19 cellular contexts compared by ENCODE assay signal in the genomic region with DNA sequence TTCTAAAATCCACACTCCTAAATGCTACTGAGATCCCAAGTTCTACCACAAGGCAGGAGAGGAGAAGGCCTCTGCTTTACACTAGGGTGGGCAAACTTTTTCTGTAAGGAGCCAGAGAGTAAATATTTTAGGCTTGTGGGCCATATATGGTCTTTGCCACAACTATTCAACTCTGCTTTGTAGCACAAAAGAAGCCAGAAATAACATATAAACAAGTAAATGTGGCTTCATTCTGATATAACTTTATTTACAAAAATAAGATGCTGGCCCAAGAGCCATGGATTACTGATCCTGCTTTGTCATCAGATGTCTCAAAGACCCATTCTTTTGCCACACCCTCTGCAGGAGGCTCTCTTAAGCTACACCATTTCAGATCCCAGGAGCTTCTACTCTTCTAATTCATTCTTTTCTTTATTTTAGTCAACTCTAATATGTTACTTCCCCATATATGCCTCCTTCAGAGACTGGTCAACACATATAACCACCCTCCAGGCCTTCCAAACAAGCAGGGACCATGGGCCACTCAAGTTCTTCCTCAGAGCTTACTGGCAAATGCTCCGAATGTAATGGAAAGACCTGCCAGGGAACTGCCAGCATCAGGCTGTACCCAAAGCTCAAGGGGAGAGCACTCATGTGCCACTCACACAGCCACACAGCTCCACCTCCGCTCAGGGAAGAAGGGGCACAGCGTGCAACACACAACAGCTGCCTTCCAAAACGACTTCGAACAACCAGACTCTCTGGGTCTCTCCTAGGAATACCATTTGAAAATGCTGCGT. TPM values are rescaled to one million over a fixed set of nuclear protein-coding genes. Genes with fewer than 3 reads are reported as not detected.
A peak's percentile ranks its signal among the peaks of the same experiment; 100 is the strongest.
DNase-seq lines count a peak whose midpoint lies in the region; ATAC-seq and TF ChIP-seq lines count a peak whose summit lies in the region.
"Had no signal": no experiment of that assay in that cellular context is flagged by ENCODE, and none has a peak within 500 bp of the region (broad histone marks: within the 10 kb centered on the region; RNA-seq: fewer than 3 reads in every experiment).

No MANE protein-coding gene starts in this region.

- no peaks in the 10 kb centered on the region for H3F3A ChIP-seq in neural progenitor cell (ENCODE audit: low read depth)

- 78 to 82% methylated on average over 6 of the region's 6 CpGs for WGBS in heart right ventricle, 2 donors

- H3K79me2 ChIP-seq in neural progenitor cell (ENCODE audit: low read depth): no peaks in the 10 kb centered on the region

- H3K27me3 Mint-ChIP-seq in Caco-2 (ENCODE audit: insufficient read depth, unreplicated experiment) (no peaks in the 10 kb centered on the region), neural progenitor cell (ENCODE audit: insufficient read depth, low read depth) (no peaks in the 10 kb centered on the region)
- H3K27me3 Mint-ChIP-seq in activated T-helper 17 cell treated with anti-CD3 and anti-CD28 coated beads, Interleukin-2, amount 50 U/mL, for 72 hours: no peaks in the 10 kb centered on the region
- no peaks in the 10 kb centered on the region for H3K27me3 Mint-ChIP-seq in CD8-positive, alpha-beta T cell (ENCODE audit: low read depth)
- H3K27me3 Mint-ChIP-seq: activated T-cell treated with anti-CD3 and anti-CD28 coated beads, Interleukin-2, amount 50 U/mL, for 24 hours had no signal

- no peak overlapping the region for H3K4me3 Mint-ChIP-seq in Caco-2 (ENCODE audit: unreplicated experiment)
- H3K4me3 Mint-ChIP-seq in activated T-helper 17 cell treated with anti-CD3 and anti-CD28 coated beads, Interleukin-2, amount 50 U/mL, for 72 hours: no peak overlapping the region
- H3K4me3 Mint-ChIP-seq in neural progenitor cell: no peak overlapping the region
- H3K4me3 Mint-ChIP-seq in CD8-positive, alpha-beta T cell: no peak overlapping the region
- H3K4me3 Mint-ChIP-seq: activated T-cell treated with anti-CD3 and anti-CD28 coated beads, Interleukin-2, amount 50 U/mL, for 24 hours; CD14-positive monocyte; immature natural killer cell had no signal

- peaks cover 23% of the 10 kb centered on the region for H3K4me1 ChIP-seq in Caco-2
- peaks cover 26 to 82% (median 76%) of the 10 kb centered on the region in 9 donors for H3K4me1 ChIP-seq in heart right ventricle
- H3K4me1 ChIP-seq in gastrocnemius medialis: peaks cover 43 to 46% of the 10 kb centered on the region in 2 donors
- H3K4me1 ChIP-seq in neural progenitor cell: no peaks in the 10 kb centered on the region
- no peaks in the 10 kb centered on the region for H3K4me1 ChIP-seq in CD8-positive, alpha-beta T cell (ENCODE audit: insufficient read depth, low read length)

- no peak overlapping the region for H3K4me2 ChIP-seq in neural progenitor cell

- peaks cover 33% of the 10 kb centered on the region for H3K36me3 Mint-ChIP-seq in Caco-2 (ENCODE audit: insufficient read depth, unreplicated experiment)
- peaks cover 84% of the 10 kb centered on the region for H3K36me3 Mint-ChIP-seq in activated T-helper 17 cell treated with anti-CD3 and anti-CD28 coated beads, Interleukin-2, amount 50 U/mL, for 72 hours (ENCODE audit: low read depth)
- peaks cover 32% of the 10 kb centered on the region for H3K36me3 Mint-ChIP-seq in neural progenitor cell
- H3K36me3 Mint-ChIP-seq in CD8-positive, alpha-beta T cell: peaks cover 92% of the 10 kb centered on the region

- TF ChIP-seq CTCF in Caco-2 (IDR thresholded peaks at IDR 0.05; ENCODE audit: insufficient read depth in 1 of 2, low read depth in 1 of 2, low read length in 1 of 2, severe bottlenecking in 1 of 2, unreplicated experiment in 1 of 2) (no peak), heart right ventricle (IDR thresholded peaks at IDR 0.05) (no peak), gastrocnemius medialis (IDR thresholded peaks at IDR 0.05 in 4 of 5, conservative IDR thresholded peaks at IDR 0.05 in 1 of 5) (no peak), neural progenitor cell (IDR thresholded peaks at IDR 0.05) (no peak)
- no peak for TF ChIP-seq CTCF in CD8-positive, alpha-beta T cell (IDR thresholded peaks at IDR 0.05)

- H3K4me3 ChIP-seq in Caco-2 (ENCODE audit: low read depth, low read length) (no peak overlapping the region), heart right ventricle (no peak overlapping the region), gastrocnemius medialis (no peak overlapping the region), neural progenitor cell (no peak overlapping the region)
- H3K4me3 ChIP-seq in CD8-positive, alpha-beta T cell (ENCODE audit: low read depth, low read length): no peak overlapping the region

- POLR2A ChIA-PET in Caco-2 (lab: Charles Lee): interaction anchor here (0.9 kb wide), 1 partner anchor 15 kb away, joined by 3 read pairs; a partner anchor contains a TSS
- POLR2A ChIA-PET in CD8-positive, alpha-beta T cell (lab: Charles Lee): interaction anchor here (0.9 kb wide), 1 partner anchor 16 kb away, joined by 3 read pairs; a partner anchor contains a TSS

- BruUV-seq in Caco-2 (replicated peaks; lab: Mats Ljungman, UMichigan): no TSS peak

- H3K27ac Mint-ChIP-seq in Caco-2 (ENCODE audit: unreplicated experiment) (peak overlapping the region; percentile 58), neural progenitor cell (no peak overlapping the region)
- peak overlapping the region; percentile 64 for H3K27ac Mint-ChIP-seq in activated T-helper 17 cell treated with anti-CD3 and anti-CD28 coated beads, Interleukin-2, amount 50 U/mL, for 72 hours
- H3K27ac Mint-ChIP-seq in CD8-positive, alpha-beta T cell: no peak overlapping the region
- H3K27ac Mint-ChIP-seq: activated T-cell treated with anti-CD3 and anti-CD28 coated beads, Interleukin-2, amount 50 U/mL, for 24 hours; CD14-positive monocyte had no signal

- no peak for DNase-seq in Caco-2
- DNase-seq in heart right ventricle: peak; percentile 24 to 30
- DNase-seq in gastrocnemius medialis: no peak
- DNase-seq in neural progenitor cell (ENCODE audit: low spot score): no peak
- DNase-seq in CD8-positive, alpha-beta T cell: no peak
- DNase-seq in ACHN: no peak
- DNase-seq: activated CD4-positive, alpha-beta T cell treated with anti-CD3 and anti-CD28 coated beads for 1 hour; activated naive CD4-positive, alpha-beta T cell treated with Interleukin-2 at 50 U/mL for 16 hours; activated T-cell treated with anti-CD3 and anti-CD28 coated beads, Interleukin-2, amount 50 U/mL, for 24 hours; anterior cingulate cortex; immature natural killer cell; NCI-H1105 treated with DMSO at 0.1 percent for 48 hours; NCI-H2107; NCI-H510A treated with DMSO at 0.1 percent for 48 hours; stimulated activated CD4-positive, alpha-beta T cell treated with anti-CD3 and anti-CD28 coated beads, Interleukin-15, amount 100 ng/mL, for 24 hours had no signal

- H3K9me3 ChIP-seq in Caco-2 (no peaks in the 10 kb centered on the region), heart right ventricle (no peaks in the 10 kb centered on the region), gastrocnemius medialis (no peaks in the 10 kb centered on the region), neural progenitor cell (ENCODE audit: low read depth) (no peaks in the 10 kb centered on the region)
- no peaks in the 10 kb centered on the region for H3K9me3 ChIP-seq in CD8-positive, alpha-beta T cell (ENCODE audit: low read length)

- ATAC-seq in activated T-helper 17 cell treated with anti-CD3 and anti-CD28 coated beads, Interleukin-2, amount 50 U/mL, for 72 hours (replicated peaks): no peak
- ATAC-seq in heart right ventricle (peak in 7 of 8 donors; percentile 31 to 83 (median 65)), gastrocnemius medialis (peak; percentile 32 to 55), HG02763 (IDR thresholded peaks at IDR 0.05; ENCODE audit: unreplicated experiment) (no peak)
- no peak for ATAC-seq in CD8-positive, alpha-beta T cell

- intact Hi-C loops in Caco-2 (cut with micrococcal nuclease; ENCODE audit: unreplicated experiment): loop anchor here (2.0 to 5.0 kb wide), 2 partner anchors 14 to 97 kb away; no protein-coding TSS in a partner anchor
- intact Hi-C loops in heart right ventricle (cut with DNase I): no loop called here
- intact Hi-C loops in gastrocnemius medialis (cut with DNase I; ENCODE audit: low total_unique reads): loop anchor here (10.0 kb wide), 1 partner anchor 1436 kb away; no protein-coding TSS in a partner anchor
- intact Hi-C loops in CD8-positive, alpha-beta T cell (cut with DNase I, micrococcal nuclease): no loop called here

- no peak overlapping the region for H2AFZ ChIP-seq in neural progenitor cell (replicated peaks)

- H3K27ac ChIP-seq in heart right ventricle (peak overlapping the region in 7 of 10 donors; percentile 12 to 84 (median 31)), gastrocnemius medialis (peak overlapping the region in 2 of 4 donors; percentile 56 to 71), neural progenitor cell (no peak overlapping the region)
- H3K27ac ChIP-seq in CD8-positive, alpha-beta T cell (ENCODE audit: low read depth, low read length): no peak overlapping the region
- H3K27ac ChIP-seq: RWPE1 had no signal

- CTCF ChIA-PET in Caco-2 (lab: Charles Lee): interaction anchor here (1.0 to 1.8 kb wide), 2 partner anchors 9 to 163 kb away, joined by 3 to 4 read pairs; no protein-coding TSS in a partner anchor
- CTCF ChIA-PET in CD8-positive, alpha-beta T cell (lab: Charles Lee): no interaction called here

- H3K27me3 ChIP-seq in Caco-2 (replicated peaks; ENCODE audit: control insufficient read depth, insufficient read depth, low read length): no peaks in the 10 kb centered on the region
- H3K27me3 ChIP-seq in heart right ventricle: no peaks in the 10 kb centered on the region
- no peaks in the 10 kb centered on the region for H3K27me3 ChIP-seq in gastrocnemius medialis
- H3K27me3 ChIP-seq in neural progenitor cell: no peaks in the 10 kb centered on the region
- no peaks in the 10 kb centered on the region for H3K27me3 ChIP-seq in CD8-positive, alpha-beta T cell (ENCODE audit: insufficient read depth, low read length)

- peaks cover 5% of the 10 kb centered on the region for H3K36me3 ChIP-seq in Caco-2 (ENCODE audit: control insufficient read depth, insufficient read depth, low read length)
- peaks cover 0 to 74% (median 17%) of the 10 kb centered on the region in 9 donors for H3K36me3 ChIP-seq in heart right ventricle
- H3K36me3 ChIP-seq in gastrocnemius medialis: peaks cover 0 to 39% of the 10 kb centered on the region in 2 donors
- H3K36me3 ChIP-seq in neural progenitor cell: peaks cover 11% of the 10 kb centered on the region
- peaks cover 25% of the 10 kb centered on the region for H3K36me3 ChIP-seq in CD8-positive, alpha-beta T cell (ENCODE audit: insufficient read depth, low read length)

- H3K9ac ChIP-seq in neural progenitor cell: no peak overlapping the region

- no peaks in the 10 kb centered on the region for H3K9me3 Mint-ChIP-seq in Caco-2 (ENCODE audit: unreplicated experiment)
- no peaks in the 10 kb centered on the region for H3K9me3 Mint-ChIP-seq in activated T-helper 17 cell treated with anti-CD3 and anti-CD28 coated beads, Interleukin-2, amount 50 U/mL, for 72 hours
- no peaks in the 10 kb centered on the region for H3K9me3 Mint-ChIP-seq in neural progenitor cell
- H3K9me3 Mint-ChIP-seq in CD8-positive, alpha-beta T cell: no peaks in the 10 kb centered on the region
- H3K9me3 Mint-ChIP-seq: activated T-cell treated with anti-CD3 and anti-CD28 coated beads, Interleukin-2, amount 50 U/mL, for 24 hours; CD14-positive monocyte; immature natural killer cell had no signal

- in situ Hi-C loops in gastrocnemius medialis (cut with MboI; ENCODE audit: low sequenced_read_pairs in 4 of 4) (no loop called here), ACHN (cut with HindIII; ENCODE audit: low pct_ligation_motif_present, low pct_unique_long_range_greater_than_20kb, low sequenced_read_pairs) (no loop called here)

- peaks cover 24% of the 10 kb centered on the region for H4K20me1 ChIP-seq in neural progenitor cell (ENCODE audit: low read depth)

- H3K4me1 Mint-ChIP-seq in Caco-2 (ENCODE audit: low read depth, unreplicated experiment) (peaks cover 33% of the 10 kb centered on the region), neural progenitor cell (peaks cover 3% of the 10 kb centered on the region)
- no peaks in the 10 kb centered on the region for H3K4me1 Mint-ChIP-seq in activated T-helper 17 cell treated with anti-CD3 and anti-CD28 coated beads, Interleukin-2, amount 50 U/mL, for 72 hours
- peaks cover 7% of the 10 kb centered on the region for H3K4me1 Mint-ChIP-seq in CD8-positive, alpha-beta T cell (ENCODE audit: low read depth)

- no peak for TF ChIP-seq POLR2A in gastrocnemius medialis (IDR thresholded peaks at IDR 0.05)

RNA-seq across cellular contexts. Expression of a gene that starts 15.6 kb away (rescaled TPM):
- total RNA-seq in Caco-2 (2022): 49.2 and 56.0 TPM in 2 replicates
- 10 to 100 TPM; 16.7 to 23.5 TPM for total RNA-seq in activated T-helper 17 cell treated with anti-CD3 and anti-CD28 coated beads, Interleukin-2, amount 50 U/mL, for 72 hours
- total RNA-seq in heart right ventricle: 10 to 100 TPM; 14.1 to 28.9 (median 19.4) TPM
- polyA plus RNA-seq in heart right ventricle: 10 to 100 TPM in 1 of 2 donors, 1 to 10 TPM in 1; 8.4 to 15.2 TPM
- 10 to 100 TPM; 12.8 to 24.3 (median 19.8) TPM for total RNA-seq in gastrocnemius medialis
- total RNA-seq in neural progenitor cell (ENCODE audit: low replicate concordance): 27.7 and 37.5 TPM in 2 replicates
- 10 to 100 TPM; 53.1 to 60.6 TPM for total RNA-seq in CD8-positive, alpha-beta T cell

Comparison
In these comparisons a context has a peak if more than half of its experiments do, and no peak if none do; other contexts are left out.
1. DNase-seq: peak in heart right ventricle (2 of 2); none in Caco-2 (0 of 2), gastrocnemius medialis (0 of 2), neural progenitor cell (single experiment), CD8-positive, alpha-beta T cell (0 of 7) and ACHN (single experiment).
2. H3K27ac Mint-ChIP-seq: peak in Caco-2 (single experiment) and activated T-helper 17 cell treated with anti-CD3 and anti-CD28 coated beads, Interleukin-2, amount 50 U/mL, for 72 hours (single experiment); none in neural progenitor cell (single experiment) and CD8-positive, alpha-beta T cell (single experiment).
3. ATAC-seq: peak in heart right ventricle (7 of 8) and gastrocnemius medialis (2 of 2); none in activated T-helper 17 cell treated with anti-CD3 and anti-CD28 coated beads, Interleukin-2, amount 50 U/mL, for 72 hours (single experiment), CD8-positive, alpha-beta T cell (single experiment) and HG02763 (single experiment).
4. H3K27ac ChIP-seq: peak in heart right ventricle (7 of 10); none in neural progenitor cell (single experiment) and CD8-positive, alpha-beta T cell (single experiment).
5. intact Hi-C loops: an anchor here in Caco-2 (2.0 to 5.0 kb wide) and gastrocnemius medialis (10.0 kb wide); none called in heart right ventricle and CD8-positive, alpha-beta T cell.